In the genomic region with DNA sequence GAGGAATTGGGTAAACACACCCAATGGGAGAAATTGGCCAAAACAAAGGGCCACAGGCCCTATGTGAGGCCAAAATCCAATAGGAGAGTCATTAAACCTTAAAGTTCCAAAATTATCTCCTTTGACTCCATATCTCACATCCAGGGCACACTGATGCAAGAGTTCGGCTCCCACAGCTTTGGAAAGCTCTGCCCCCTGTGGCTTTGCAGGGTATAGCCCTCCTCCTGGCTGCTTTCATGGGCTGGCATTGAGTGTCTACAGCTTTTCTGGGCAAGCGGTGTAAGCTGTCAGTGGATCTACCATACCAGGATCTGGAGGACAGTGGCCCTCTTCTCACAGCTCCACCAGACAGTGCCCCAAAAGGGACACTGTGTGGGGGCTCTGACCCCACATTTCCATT, we compare ENCODE assay signal across 24 cellular contexts.
DNase-seq lines count a peak whose midpoint lies in the region; TF ChIP-seq lines count a peak whose summit lies in the region.
"Had no signal": no experiment of that assay in that cellular context is flagged by ENCODE, and none has a peak within 500 bp of the region (broad histone marks: within the 10 kb centered on the region; RNA-seq: fewer than 3 reads in every experiment).

No MANE protein-coding gene starts in this region.

- H3K27ac Mint-ChIP-seq in progenitor cell of endocrine pancreas = no peak overlapping the region
- H3K27ac Mint-ChIP-seq: activated naive CD8-positive, alpha-beta T cell treated with anti-CD3 and anti-CD28 coated beads for 36 hours; brain; immature natural killer cell had no signal

- no peaks in the 10 kb centered on the region for H3K9me3 ChIP-seq in OCI-LY7 (ENCODE audit: low read length)
- H3K9me3 ChIP-seq: esophagus muscularis mucosa, lower lobe of right lung, MG63, suprapubic skin had no signal

- no peak overlapping the region for H3K4me2 ChIP-seq in OCI-LY7 (ENCODE audit: low read length)

- H3K9me3 Mint-ChIP-seq in progenitor cell of endocrine pancreas (ENCODE audit: low read depth) = peaks cover 7% of the 10 kb centered on the region

- H2AFZ ChIP-seq in OCI-LY7 (ENCODE audit: low read length) = no peak overlapping the region
- H2AFZ ChIP-seq: parathyroid adenoma had no signal

- no peak overlapping the region for H3K27ac ChIP-seq in OCI-LY7 (ENCODE audit: low read depth, low read length, poor library complexity, severe bottlenecking)
- H3K27ac ChIP-seq: esophagus muscularis mucosa, heart left ventricle, lower lobe of right lung, parathyroid adenoma, suprapubic skin had no signal

- no peak for DNase-seq in OCI-LY7 (ENCODE audit: low spot score)
- DNase-seq in choroid plexus epithelial cell (ENCODE audit: low read depth) = no peak
- no peak for DNase-seq in progenitor cell of endocrine pancreas (ENCODE audit: low spot score, unreplicated experiment)
- DNase-seq in activated naive CD4-positive, alpha-beta T cell treated with anti-CD3 and anti-CD28 coated beads, Interleukin-2, amount 50 U/mL, for 16 hours = no peak
- no peak for DNase-seq in GM13976 (ENCODE audit: low spot score)
- DNase-seq in putamen (ENCODE audit: low spot score) = no peak
- DNase-seq: activated CD8-positive, alpha-beta memory T cell treated with anti-CD3 and anti-CD28 coated beads for 24 hours; activated naive CD8-positive, alpha-beta T cell treated with anti-CD3 and anti-CD28 coated beads for 36 hours; DMS153; GOT3; heart left ventricle; immature natural killer cell; lower lobe of right lung; MG63; NCI-H187 treated with DMSO at 0.1 percent for 48 hours; NCI-H510A; SHP77 treated with DMSO at 0.1 percent for 48 hours; stimulated activated CD4-positive, alpha-beta T cell treated with anti-CD3 and anti-CD28 coated beads, Interleukin-4, amount 100 ng/mL, for 4 hours; T-helper 2 cell had no signal

- in situ Hi-C loops in GM13976 (cut with MboI; ENCODE audit: low sequenced_read_pairs, unreplicated experiment) = no loop called here

- H3K4me3 Mint-ChIP-seq in progenitor cell of endocrine pancreas (ENCODE audit: low read depth) = no peak overlapping the region
- H3K4me3 Mint-ChIP-seq: activated naive CD8-positive, alpha-beta T cell treated with anti-CD3 and anti-CD28 coated beads for 36 hours; brain; immature natural killer cell had no signal

- intact Hi-C loops in OCI-LY7 (cut with micrococcal nuclease; ENCODE audit: unreplicated experiment) = no loop called here

- H3K4me3 ChIP-seq in OCI-LY7 (ENCODE audit: low read depth, low read length, poor library complexity, severe bottlenecking) (no peak overlapping the region), choroid plexus epithelial cell (ENCODE audit: low read depth, low read length) (no peak overlapping the region)
- H3K4me3 ChIP-seq: esophagus muscularis mucosa, heart left ventricle, lower lobe of right lung, MG63, suprapubic skin had no signal

- peaks cover 2% of the 10 kb centered on the region for H3K36me3 Mint-ChIP-seq in progenitor cell of endocrine pancreas (ENCODE audit: insufficient read depth)
- H3K36me3 Mint-ChIP-seq: brain, immature natural killer cell had no signal

- BruUV-seq in OCI-LY7 (replicated peaks; lab: Mats Ljungman, UMichigan) = no TSS peak

- no peaks in the 10 kb centered on the region for H4K20me1 ChIP-seq in OCI-LY7 (ENCODE audit: insufficient read depth, low read length)

- no peaks in the 10 kb centered on the region for H3K9me2 ChIP-seq in OCI-LY7 (ENCODE audit: insufficient read depth, low read length)

- TF ChIP-seq CTCF in GM12872 (IDR thresholded peaks at IDR 0.05; ENCODE audit: insufficient read depth, low read depth, low read length) (peak; percentile 25; the same call in 1 of the 3 replicates), OCI-LY7 (conservative IDR thresholded peaks at IDR 0.05; ENCODE audit: low read length) (peak; percentile 36; the same call in 1 of the 2 replicates), choroid plexus epithelial cell (conservative IDR thresholded peaks at IDR 0.05; ENCODE audit: low read depth, low read length) (peak; percentile 16), progenitor cell of endocrine pancreas (IDR thresholded peaks at IDR 0.05; ENCODE audit: unreplicated experiment) (peak; percentile 26), GM13976 (IDR thresholded peaks at IDR 0.05; ENCODE audit: borderline replicate concordance, control extremely low read depth, extremely low read depth, insufficient read depth, missing control alignments) (no peak)

- no peaks in the 10 kb centered on the region for H3K36me3 ChIP-seq in OCI-LY7 (ENCODE audit: insufficient read depth, low read length)
- H3K36me3 ChIP-seq: esophagus muscularis mucosa, heart left ventricle, lower lobe of right lung, MG63, suprapubic skin had no signal

- no peaks in the 10 kb centered on the region for H3K27me3 Mint-ChIP-seq in progenitor cell of endocrine pancreas
- H3K27me3 Mint-ChIP-seq: activated naive CD8-positive, alpha-beta T cell treated with anti-CD3 and anti-CD28 coated beads for 36 hours; brain had no signal

- POLR2A ChIA-PET in OCI-LY7 (lab: Charles Lee) = interaction anchor here (0.6 kb wide), 1 partner anchor 563 kb away, joined by 3 read pairs; no protein-coding TSS in a partner anchor

- H3K79me2 ChIP-seq in OCI-LY7 (ENCODE audit: insufficient read depth, low read depth, low read length) = no peaks in the 10 kb centered on the region
- H3K79me2 ChIP-seq: parathyroid adenoma had no signal

- no peaks in the 10 kb centered on the region for H3K4me1 ChIP-seq in OCI-LY7 (ENCODE audit: insufficient read depth, low read length, poor library complexity, severe bottlenecking)
- H3K4me1 ChIP-seq: esophagus muscularis mucosa, heart left ventricle, lower lobe of right lung, parathyroid adenoma, suprapubic skin had no signal

- CTCF ChIA-PET in OCI-LY7 (lab: Charles Lee; ENCODE audit: unreplicated experiment) = no interaction called here

- H3K4me1 Mint-ChIP-seq in progenitor cell of endocrine pancreas (ENCODE audit: low read depth) = no peaks in the 10 kb centered on the region
- H3K4me1 Mint-ChIP-seq: brain, immature natural killer cell had no signal
